19 cellular contexts compared by ENCODE assay signal in genomic region chr15:60643490-60644040, GRCh38.
"Had no signal": no experiment of that assay in that cellular context is flagged by ENCODE, and none has a peak within 500 bp of the region (broad histone marks: within the 10 kb centered on the region; RNA-seq: fewer than 3 reads in every experiment).

No MANE protein-coding gene starts in this region.

- H3K27ac ChIP-seq: gastrocnemius medialis, tibial nerve, uterus, VCaP had no signal

- H3K36me3 ChIP-seq: gastrocnemius medialis, heart right ventricle, tibial nerve, uterus had no signal

- H3K4me3 ChIP-seq: gastrocnemius medialis, heart right ventricle, tibial nerve, uterus had no signal

- H3K27me3 Mint-ChIP-seq: activated CD4-positive, alpha-beta memory T cell treated with anti-CD3 and anti-CD28 coated beads, Interleukin-2, amount 10 ng/mL, durations not matched to agents 7 days and 5 days; activated T-cell treated with anti-CD3 and anti-CD28 coated beads, Interleukin-2, amount 50 U/mL, for 24 hours; effector memory CD8-positive, alpha-beta T cell; naive thymus-derived CD8-positive, alpha-beta T cell had no signal

- H3K9me3 Mint-ChIP-seq: activated CD4-positive, alpha-beta memory T cell treated with anti-CD3 and anti-CD28 coated beads, Interleukin-2, amount 10 ng/mL, durations not matched to agents 7 days and 5 days; activated naive CD4-positive, alpha-beta T cell treated with anti-CD3 and anti-CD28 coated beads, Interleukin-2, amount 50 U/mL, for 72 hours; activated T-cell treated with anti-CD3 and anti-CD28 coated beads, Interleukin-2, amount 50 U/mL, for 24 hours; effector memory CD8-positive, alpha-beta T cell; naive thymus-derived CD8-positive, alpha-beta T cell had no signal

- FAIRE-seq: islet of Langerhans had no signal

- H3K9me3 ChIP-seq: gastrocnemius medialis, heart right ventricle, tibial nerve, uterus had no signal

- H3K27me3 ChIP-seq: gastrocnemius medialis, heart right ventricle, tibial nerve, uterus had no signal

- H3K27ac Mint-ChIP-seq: activated CD4-positive, alpha-beta memory T cell treated with anti-CD3 and anti-CD28 coated beads, Interleukin-2, amount 10 ng/mL, durations not matched to agents 7 days and 5 days; activated naive CD4-positive, alpha-beta T cell treated with anti-CD3 and anti-CD28 coated beads, Interleukin-2, amount 50 U/mL, for 72 hours; activated T-cell treated with anti-CD3 and anti-CD28 coated beads, Interleukin-2, amount 50 U/mL, for 24 hours; naive thymus-derived CD8-positive, alpha-beta T cell had no signal

- DNase-seq: activated CD4-positive, alpha-beta memory T cell treated with anti-CD3 and anti-CD28 coated beads, Interleukin-2, amount 10 ng/mL, durations not matched to agents 7 days and 5 days; activated CD4-positive, alpha-beta T cell treated with anti-CD3 and anti-CD28 coated beads for 4 hours; activated effector memory CD4-positive, alpha-beta T cell treated with Interleukin-2 at 50 U/mL for 16 hours; activated T-cell treated with anti-CD3 and anti-CD28 coated beads, Interleukin-2, amount 50 U/mL, for 24 hours; central memory CD4-positive, alpha-beta T cell; effector memory CD8-positive, alpha-beta T cell; erythroblast; gastrocnemius medialis; heart right ventricle; naive thymus-derived CD8-positive, alpha-beta T cell; posterior cingulate gyrus; stimulated activated CD4-positive, alpha-beta T cell treated with anti-CD3 and anti-CD28 coated beads, Interleukin-15, amount 100 ng/mL, for 24 hours; stimulated activated CD4-positive, alpha-beta T cell treated with anti-CD3 and anti-CD28 coated beads, Interleukin-4, amount 100 ng/mL, for 1 hour; stimulated activated naive CD4-positive, alpha-beta T cell treated with Interleukin-2 at 50 U/mL for 16 hours; uterus had no signal

- H3K36me3 Mint-ChIP-seq: activated naive CD4-positive, alpha-beta T cell treated with anti-CD3 and anti-CD28 coated beads, Interleukin-2, amount 50 U/mL, for 72 hours had no signal

- H3K4me3 Mint-ChIP-seq: activated CD4-positive, alpha-beta memory T cell treated with anti-CD3 and anti-CD28 coated beads, Interleukin-2, amount 10 ng/mL, durations not matched to agents 7 days and 5 days; activated T-cell treated with anti-CD3 and anti-CD28 coated beads, Interleukin-2, amount 50 U/mL, for 24 hours; effector memory CD8-positive, alpha-beta T cell; naive thymus-derived CD8-positive, alpha-beta T cell had no signal

- ATAC-seq: activated naive CD4-positive, alpha-beta T cell treated with anti-CD3 and anti-CD28 coated beads, Interleukin-2, amount 50 U/mL, for 72 hours; effector memory CD8-positive, alpha-beta T cell; gastrocnemius medialis; naive thymus-derived CD8-positive, alpha-beta T cell had no signal

- H3K4me1 ChIP-seq: tibial nerve, uterus had no signal
